10 cellular contexts compared by ENCODE assay signal in the genomic region with DNA sequence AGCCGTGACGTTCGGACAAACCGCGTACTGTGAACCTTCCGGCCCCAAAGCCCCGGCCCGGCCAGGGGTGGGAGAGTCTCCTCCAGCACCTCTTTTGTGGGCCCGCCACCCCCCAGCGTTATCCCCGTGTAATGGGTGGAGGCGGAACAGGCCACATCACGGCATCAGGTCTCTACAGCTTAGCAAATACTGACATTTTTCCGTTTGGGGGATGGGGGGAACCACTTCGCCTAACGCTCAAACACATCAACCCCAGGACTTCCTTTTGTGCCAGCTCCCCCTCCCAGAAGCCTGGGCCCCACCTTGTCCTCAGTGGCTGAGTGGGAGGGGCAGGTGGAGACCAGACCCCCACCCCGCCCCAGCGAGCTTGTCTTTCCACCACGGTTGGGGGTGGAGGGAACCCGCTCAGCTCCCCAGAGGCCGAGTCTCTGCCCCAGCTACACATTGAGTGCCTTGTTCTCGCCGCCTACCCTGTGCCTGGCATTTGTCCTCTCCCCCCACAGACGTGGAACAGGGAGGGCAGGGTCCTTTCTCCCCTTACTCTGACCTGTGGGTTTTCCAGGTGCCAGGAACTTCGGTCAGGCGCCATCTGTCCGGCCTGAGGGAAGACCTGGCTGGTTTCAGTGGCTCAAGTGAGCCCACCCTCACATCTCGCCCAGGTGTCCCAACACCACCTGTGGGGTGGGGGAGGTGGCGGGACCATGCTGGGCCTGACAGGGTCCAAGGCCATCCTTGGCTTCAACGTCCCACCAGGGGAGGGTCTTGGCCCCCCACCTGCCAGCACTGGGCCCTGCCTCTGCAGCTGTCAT. TPM values are rescaled to one million over a fixed set of nuclear protein-coding genes. Genes with fewer than 3 reads are reported as not detected.
DNase-seq lines count a peak whose midpoint lies in the region; ATAC-seq and TF ChIP-seq lines count a peak whose summit lies in the region.
"Had no signal": no experiment of that assay in that cellular context is flagged by ENCODE, and none has a peak within 500 bp of the region (broad histone marks: within the 10 kb centered on the region; RNA-seq: fewer than 3 reads in every experiment).

No MANE protein-coding gene starts in this region.

- peak overlapping the region; percentile 70 for H3K27ac Mint-ChIP-seq in activated naive CD4-positive, alpha-beta T cell treated with anti-CD3 and anti-CD28 coated beads, Interleukin-2, amount 50 U/mL, for 24 hours
- H3K27ac Mint-ChIP-seq in activated T-cell treated with anti-CD3 and anti-CD28 coated beads, Interleukin-2, amount 50 U/mL, for 24 hours = peak overlapping the region; percentile 90

- H3K4me1 ChIP-seq in left lung (peaks cover 8 to 18% of the 10 kb centered on the region in 2 donors), thyroid gland (peaks cover 32 to 34% of the 10 kb centered on the region in 2 donors)

- DNase-seq in activated naive CD4-positive, alpha-beta T cell treated with Interleukin-2 at 50 U/mL for 16 hours = no peak
- no peak for DNase-seq in activated T-cell treated with anti-CD3 and anti-CD28 coated beads, Interleukin-2, amount 50 U/mL, for 24 hours
- DNase-seq in left lung = peak; percentile 77 to 81
- DNase-seq in thyroid gland = peak; percentile 68 to 79
- DNase-seq in activated effector memory CD4-positive, alpha-beta T cell treated with anti-CD3 and anti-CD28 coated beads, Interleukin-2, amount 50 U/mL, for 16 hours = no peak
- DNase-seq in EL = no peak
- DNase-seq: erythroblast, NCI-H510A treated with DMSO at 0.1 percent for 48 hours had no signal

- H3K4me3 ChIP-seq in left lung (no peak overlapping the region), thyroid gland (replicated peaks in 1 of 3) (no peak overlapping the region)

- TF ChIP-seq CTCF in left lung (IDR thresholded peaks at IDR 0.05) (no peak), thyroid gland (IDR thresholded peaks at IDR 0.05) (no peak)

- H3K36me3 ChIP-seq in left lung (peaks cover 0 to 93% of the 10 kb centered on the region in 2 donors), thyroid gland (peaks cover 31 to 41% of the 10 kb centered on the region in 2 donors)

- 42 to 45% methylated on average over 15 to 30 of the region's 30 CpGs for WGBS in thyroid gland, 2 donors

- H3K4me1 Mint-ChIP-seq in activated naive CD4-positive, alpha-beta T cell treated with anti-CD3 and anti-CD28 coated beads, Interleukin-2, amount 50 U/mL, for 24 hours = peaks cover 12% of the 10 kb centered on the region
- peaks cover 22% of the 10 kb centered on the region for H3K4me1 Mint-ChIP-seq in activated T-cell treated with anti-CD3 and anti-CD28 coated beads, Interleukin-2, amount 50 U/mL, for 24 hours (ENCODE audit: low read depth)

- peak in 1 of 2 donors; percentile 1 for TF ChIP-seq POLR2A in thyroid gland (IDR thresholded peaks at IDR 0.05)

- no peaks in the 10 kb centered on the region for H3K27me3 Mint-ChIP-seq in activated naive CD4-positive, alpha-beta T cell treated with anti-CD3 and anti-CD28 coated beads, Interleukin-2, amount 50 U/mL, for 24 hours
- no peaks in the 10 kb centered on the region for H3K27me3 Mint-ChIP-seq in activated T-cell treated with anti-CD3 and anti-CD28 coated beads, Interleukin-2, amount 50 U/mL, for 24 hours

- H3K27me3 ChIP-seq in left lung = no peaks in the 10 kb centered on the region
- no peaks in the 10 kb centered on the region for H3K27me3 ChIP-seq in thyroid gland

- H3K9me3 ChIP-seq in left lung (no peaks in the 10 kb centered on the region), thyroid gland (no peaks in the 10 kb centered on the region)

- peaks cover 6% of the 10 kb centered on the region for H3K36me3 Mint-ChIP-seq in activated naive CD4-positive, alpha-beta T cell treated with anti-CD3 and anti-CD28 coated beads, Interleukin-2, amount 50 U/mL, for 24 hours
- H3K36me3 Mint-ChIP-seq in activated T-cell treated with anti-CD3 and anti-CD28 coated beads, Interleukin-2, amount 50 U/mL, for 24 hours (ENCODE audit: low read depth) = peaks cover 80% of the 10 kb centered on the region

- H3K9me3 Mint-ChIP-seq in activated naive CD4-positive, alpha-beta T cell treated with anti-CD3 and anti-CD28 coated beads, Interleukin-2, amount 50 U/mL, for 24 hours = no peaks in the 10 kb centered on the region
- H3K9me3 Mint-ChIP-seq in activated T-cell treated with anti-CD3 and anti-CD28 coated beads, Interleukin-2, amount 50 U/mL, for 24 hours = no peaks in the 10 kb centered on the region

- no peak overlapping the region for H3K4me3 Mint-ChIP-seq in activated naive CD4-positive, alpha-beta T cell treated with anti-CD3 and anti-CD28 coated beads, Interleukin-2, amount 50 U/mL, for 24 hours
- H3K4me3 Mint-ChIP-seq in activated T-cell treated with anti-CD3 and anti-CD28 coated beads, Interleukin-2, amount 50 U/mL, for 24 hours = no peak overlapping the region

- ATAC-seq in left lung (peak; percentile 66), GM18909 (IDR thresholded peaks at IDR 0.05; ENCODE audit: poor library complexity, unreplicated experiment) (no peak)

- H3K27ac ChIP-seq in left lung (peak overlapping the region; percentile 59 to 75), thyroid gland (peak overlapping the region; percentile 62 to 86 (median 77))

- intact Hi-C loops in left lung (cut with DNase I) = no loop called here
- intact Hi-C loops in thyroid gland (cut with DNase I) = no loop called here

RNA-seq across cellular contexts. Expression of a gene that starts 29.6 kb away (rescaled TPM):
- total RNA-seq in left lung (10 to 100 TPM; 57.1 to 69.9 TPM), thyroid gland (100 to 1,000 TPM in 3 of 4 donors, 10 to 100 TPM in 1; 80.0 to 227 (median 128) TPM)

RNA-seq across cellular contexts. Expression of a gene that starts 36.1 kb away (rescaled TPM):
- total RNA-seq in left lung (1 to 10 TPM; 2.2 to 3.5 TPM), thyroid gland (10 to 100 TPM in 1 of 4 donors, 1 to 10 TPM in 3; 5.2 to 23.5 (median 6.6) TPM)

RNA-seq across cellular contexts. Expression of a gene that starts 41.4 kb away (rescaled TPM):
- not detected for total RNA-seq in left lung
- total RNA-seq in thyroid gland = 10 to 100 TPM in 1 of 4 donors, 1 to 10 TPM in 3; 2.1 to 11.3 (median 4.7) TPM

Comparison
In these comparisons a context has a peak if more than half of its experiments do, and no peak if none do; other contexts are left out.
1. DNase-seq: peak in left lung (2 of 2) and thyroid gland (2 of 2); none in activated naive CD4-positive, alpha-beta T cell treated with Interleukin-2 at 50 U/mL for 16 hours (single experiment), activated T-cell treated with anti-CD3 and anti-CD28 coated beads, Interleukin-2, amount 50 U/mL, for 24 hours (single experiment), activated effector memory CD4-positive, alpha-beta T cell treated with anti-CD3 and anti-CD28 coated beads, Interleukin-2, amount 50 U/mL, for 16 hours (single experiment) and EL (single experiment).